In the genomic region with DNA sequence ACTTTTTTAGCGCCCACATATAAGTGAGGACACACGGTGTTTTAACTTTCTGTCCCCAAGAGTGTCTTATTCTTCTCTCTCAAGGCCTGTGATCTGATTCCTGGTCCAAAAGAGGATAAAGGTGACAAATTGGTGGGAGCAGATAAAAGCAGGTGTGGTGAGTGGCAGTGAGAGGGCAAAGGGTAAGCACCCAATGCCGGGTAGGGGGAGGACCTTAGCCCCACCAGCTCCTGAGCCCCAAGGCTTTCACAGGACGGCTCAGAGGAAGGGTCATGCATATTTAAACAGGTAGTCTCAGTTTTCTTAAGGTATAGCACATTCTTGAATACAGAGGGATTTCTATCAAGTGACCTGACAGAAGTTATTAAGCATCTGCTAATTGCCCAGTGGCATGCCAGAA, we compare ENCODE assay signal across 14 cellular contexts.
"Had no signal": no experiment of that assay in that cellular context is flagged by ENCODE, and none has a peak within 500 bp of the region (broad histone marks: within the 10 kb centered on the region; RNA-seq: fewer than 3 reads in every experiment).

No MANE protein-coding gene starts in this region.

- H3K4me1 ChIP-seq: spleen, upper lobe of right lung had no signal

- DNase-seq: activated CD4-positive, alpha-beta T cell treated with anti-CD3 and anti-CD28 coated beads, Interleukin-2, amount 50 U/mL, for 48 hours; activated CD4-positive, CD25-positive, alpha-beta regulatory T cell; activated effector memory CD4-positive, alpha-beta T cell treated with Interleukin-2 at 50 U/mL for 16 hours; foreskin melanocyte; head of caudate nucleus; left lung; nucleus accumbens; right cardiac atrium; SIG-M5; spleen; stimulated activated CD4-positive, alpha-beta T cell treated with anti-CD3 and anti-CD28 coated beads, Interleukin-1b, Interleukin-23, amount 100 ng/mL, for 48 hours; stimulated activated naive CD4-positive, alpha-beta T cell; T-helper 2 cell; upper lobe of right lung had no signal

- ATAC-seq: left lung, right cardiac atrium, upper lobe of right lung had no signal

- H3K27ac ChIP-seq: left lung, spleen, upper lobe of right lung had no signal

- H3K4me3 ChIP-seq: left lung, spleen, upper lobe of right lung had no signal

- H3K27me3 ChIP-seq: left lung, spleen, upper lobe of right lung had no signal

- H3K9me3 ChIP-seq: left lung, spleen, upper lobe of right lung had no signal
